ENCODE assay signal across 18 cellular contexts in the genomic region with DNA sequence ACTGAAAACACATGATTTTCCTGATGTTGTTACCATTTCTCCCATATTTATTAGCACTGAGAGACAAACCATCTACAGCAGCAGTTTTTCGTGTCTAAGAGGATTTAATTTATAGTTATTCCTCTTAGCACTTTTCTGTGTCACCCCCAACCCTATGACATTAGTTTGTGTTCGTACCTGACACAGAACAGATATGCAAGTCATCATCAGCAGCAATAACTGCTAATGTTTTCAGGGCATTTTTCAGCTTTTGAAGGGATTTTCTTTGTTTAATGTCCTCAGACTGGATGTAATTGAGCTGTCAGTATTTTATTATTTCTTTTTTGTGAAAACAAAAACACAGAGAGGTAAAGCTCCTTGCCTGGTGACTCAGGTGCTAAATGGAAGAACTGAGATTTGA.
A peak's percentile ranks its signal among the peaks of the same experiment; 100 is the strongest.
DNase-seq lines count a peak whose midpoint lies in the region; ATAC-seq and TF ChIP-seq lines count a peak whose summit lies in the region.
"Had no signal": no experiment of that assay in that cellular context is flagged by ENCODE, and none has a peak within 500 bp of the region (broad histone marks: within the 10 kb centered on the region; RNA-seq: fewer than 3 reads in every experiment).

No MANE protein-coding gene starts in this region.

- H3K9me3 ChIP-seq in IMR-90 (ENCODE audit: control insufficient read depth, insufficient read depth, low read length), result no peaks in the 10 kb centered on the region

- CTCF ChIA-PET in IMR-90 (lab: Yijun Ruan, JAX), result no interaction called here

- H2BK5ac ChIP-seq in IMR-90 (ENCODE audit: low read depth, low read length, poor library complexity, severe bottlenecking), result no peak overlapping the region

- H3K27me3 ChIP-seq in IMR-90 (ENCODE audit: control insufficient read depth, insufficient read depth, low read length), result no peaks in the 10 kb centered on the region

- H3K4me3 ChIP-seq in IMR-90 (ENCODE audit: insufficient read depth, low read depth, low read length), result no peak overlapping the region
- H3K4me3 ChIP-seq: GM23248 had no signal

- peak overlapping the region; percentile 37 for H3K27ac Mint-ChIP-seq in activated T-cell treated with anti-CD3 and anti-CD28 coated beads, Interleukin-2, amount 50 U/mL, for 24 hours
- no peak overlapping the region for H3K27ac Mint-ChIP-seq in activated T-cell treated with anti-CD3 and anti-CD28 coated beads, Interleukin-2, amount 50 U/mL, for 72 hours
- H3K27ac Mint-ChIP-seq in natural killer cell, result peak overlapping the region; percentile 1 to 76

- TF ChIP-seq RAD21 in IMR-90 (IDR thresholded peaks at IDR 0.05; ENCODE audit: low read length), result no peak

- ATAC-seq in activated T-cell treated with anti-CD3 and anti-CD28 coated beads, Interleukin-2, amount 50 U/mL, for 72 hours (replicated peaks in 1 of 2), result no peak
- ATAC-seq in IMR-90 (ENCODE audit: low read depth), result no peak
- no peak for ATAC-seq in natural killer cell

- no TSS peak for BruUV-seq in IMR-90 (replicated peaks; lab: Mats Ljungman, UMichigan)

- peaks cover 12% of the 10 kb centered on the region for H3K36me3 ChIP-seq in IMR-90 (ENCODE audit: control insufficient read depth, insufficient read depth, low read length)

- no CpG with 5 or more reads among the region's 2 CpGs for WGBS in IMR-90 (ENCODE audit: extremely low coverage in 2 of 2, insufficient read length in 1 of 2), 2 experiments

- H3K9me1 ChIP-seq in IMR-90 (ENCODE audit: insufficient read depth, low read length), result 0 out of 2 replicates have a peak, but pooled peaks cover 3% of the 10 kb centered on the region

- no peaks in the 10 kb centered on the region for H3K9me3 Mint-ChIP-seq in activated T-cell treated with anti-CD3 and anti-CD28 coated beads, Interleukin-2, amount 50 U/mL, for 24 hours
- H3K9me3 Mint-ChIP-seq in activated T-cell treated with anti-CD3 and anti-CD28 coated beads, Interleukin-2, amount 50 U/mL, for 72 hours, result peaks cover 2% of the 10 kb centered on the region in 2 donors
- no peaks in the 10 kb centered on the region for H3K9me3 Mint-ChIP-seq in natural killer cell
- H3K9me3 Mint-ChIP-seq: CD4-positive, alpha-beta memory T cell had no signal

- no peak overlapping the region for H4K5ac ChIP-seq in IMR-90 (ENCODE audit: low read depth, low read length)

- dilution Hi-C loops in IMR-90 (cut with HindIII; ENCODE audit: low sequenced_read_pairs, unreplicated experiment), result no loop called here

- peaks cover 69% of the 10 kb centered on the region for H3K36me3 Mint-ChIP-seq in activated T-cell treated with anti-CD3 and anti-CD28 coated beads, Interleukin-2, amount 50 U/mL, for 24 hours (ENCODE audit: low read depth)
- H3K36me3 Mint-ChIP-seq in activated T-cell treated with anti-CD3 and anti-CD28 coated beads, Interleukin-2, amount 50 U/mL, for 72 hours (ENCODE audit: insufficient read depth in 2 of 2), result peaks cover 6 to 19% of the 10 kb centered on the region in 2 donors
- H3K36me3 Mint-ChIP-seq in natural killer cell, result peaks cover 42% of the 10 kb centered on the region

- H3K23ac ChIP-seq in IMR-90 (ENCODE audit: low read depth, low read length), result no peak overlapping the region

- H4K20me1 ChIP-seq in IMR-90 (ENCODE audit: insufficient read depth, low read length), result no peaks in the 10 kb centered on the region

- no peak overlapping the region for H4K91ac ChIP-seq in IMR-90 (ENCODE audit: insufficient read depth, low read depth, low read length)

- intact Hi-C loops in IMR-90 (cut with micrococcal nuclease), result loop anchor here (10.0 kb wide), 1 partner anchor 446 kb away; no protein-coding TSS in a partner anchor
- intact Hi-C loops in natural killer cell (cut with micrococcal nuclease), result no loop called here

- TF ChIP-seq CTCF in IMR-90 (conservative IDR thresholded peaks at IDR 0.05; ENCODE audit: low read depth, low read length), result no peak
- no peak for TF ChIP-seq CTCF in natural killer cell (IDR thresholded peaks at IDR 0.05)
- no peak for TF ChIP-seq CTCF in GM13977 (IDR thresholded peaks at IDR 0.05; ENCODE audit: extremely low read depth, insufficient read depth, missing control alignments)

- no peak for DNase-seq in activated T-cell treated with anti-CD3 and anti-CD28 coated beads, Interleukin-2, amount 50 U/mL, for 24 hours
- DNase-seq in activated T-cell treated with anti-CD3 and anti-CD28 coated beads, Interleukin-2, amount 50 U/mL, for 72 hours, result no peak
- DNase-seq in IMR-90 (no peak), natural killer cell (no peak), GM13977 (ENCODE audit: low spot score) (no peak), NCI-H2196 treated with DMSO at 0.1 percent for 48 hours (lab: John Stamatoyannopoulos, UW; ENCODE audit: unreplicated experiment) (no peak), NCI-H1417 treated with DMSO at 0.1 percent for 48 hours (lab: John Stamatoyannopoulos, UW) (no peak)
- DNase-seq: 8988T; C1 segment of cervical spinal cord; Calu3; CD4-positive, alpha-beta memory T cell; COR-L47; DMS53; DMS79 treated with DMSO at 0.1 percent for 48 hours; GF-D8; GM23248; H7; HCEC 1CT had no signal

- H2BK20ac ChIP-seq in IMR-90 (ENCODE audit: low read depth, low read length), result no peak overlapping the region

- H3K4ac ChIP-seq in IMR-90 (ENCODE audit: low read depth, low read length), result no peak overlapping the region

- in situ Hi-C loops in IMR-90 (cut with MboI; ENCODE audit: low sequenced_read_pairs), result no loop called here
- in situ Hi-C loops in GM13977 (cut with MboI; ENCODE audit: low pct_unique_long_range_greater_than_20kb, low sequenced_read_pairs, unreplicated experiment), result no loop called here

- no peak overlapping the region for H3K18ac ChIP-seq in IMR-90 (ENCODE audit: low read depth, low read length)

- TF ChIP-seq POLR2A in IMR-90 (IDR thresholded peaks at IDR 0.05; ENCODE audit: low read depth, low read length), result no peak

- no peak overlapping the region for H2AK5ac ChIP-seq in IMR-90 (ENCODE audit: low read depth, low read length)

- no peak overlapping the region for H3K9ac ChIP-seq in IMR-90 (ENCODE audit: low read depth, low read length)
- H3K9ac ChIP-seq: GM23248 had no signal

- H3K4me3 Mint-ChIP-seq in activated T-cell treated with anti-CD3 and anti-CD28 coated beads, Interleukin-2, amount 50 U/mL, for 24 hours, result no peak overlapping the region
- H3K4me3 Mint-ChIP-seq in activated T-cell treated with anti-CD3 and anti-CD28 coated beads, Interleukin-2, amount 50 U/mL, for 72 hours, result no peak overlapping the region
- H3K4me3 Mint-ChIP-seq in natural killer cell, result no peak overlapping the region
- H3K4me3 Mint-ChIP-seq: CD4-positive, alpha-beta memory T cell had no signal

- no peaks in the 10 kb centered on the region for H3K4me1 ChIP-seq in IMR-90 (ENCODE audit: control insufficient read depth, insufficient read depth, low read length)

- POLR2A ChIA-PET in IMR-90 (lab: Charles Lee; ENCODE audit: unreplicated experiment), result no interaction called here

- H3K4me2 ChIP-seq in IMR-90 (ENCODE audit: low read depth, low read length), result no peak overlapping the region

- H3K27me3 Mint-ChIP-seq in activated T-cell treated with anti-CD3 and anti-CD28 coated beads, Interleukin-2, amount 50 U/mL, for 24 hours, result no peaks in the 10 kb centered on the region
- H3K27me3 Mint-ChIP-seq in activated T-cell treated with anti-CD3 and anti-CD28 coated beads, Interleukin-2, amount 50 U/mL, for 72 hours (ENCODE audit: low read depth), result no peaks in the 10 kb centered on the region
- H3K27me3 Mint-ChIP-seq in natural killer cell (ENCODE audit: low read depth in 2 of 2), result no peaks in the 10 kb centered on the region
- H3K27me3 Mint-ChIP-seq: CD4-positive, alpha-beta memory T cell had no signal

- H3K27ac ChIP-seq in IMR-90 (ENCODE audit: insufficient read depth, low read length), result no peak overlapping the region
- H3K27ac ChIP-seq: GM23248 had no signal

- H3K79me1 ChIP-seq in IMR-90 (ENCODE audit: low read depth in 1 of 2, low read length in 2 of 2), result no peaks in the 10 kb centered on the region

- H2AK9ac ChIP-seq in IMR-90 (replicated peaks; ENCODE audit: low read depth, low read length, poor library complexity), result no peak overlapping the region

- H2BK15ac ChIP-seq in IMR-90 (ENCODE audit: low read depth, low read length), result no peak overlapping the region

- no peak overlapping the region for H3K56ac ChIP-seq in IMR-90 (ENCODE audit: extremely low read depth, insufficient read depth, low read length)

- H3K14ac ChIP-seq in IMR-90 (replicated peaks; ENCODE audit: low read depth, low read length), result no peak overlapping the region

- H2BK120ac ChIP-seq in IMR-90 (ENCODE audit: low read depth, low read length), result no peak overlapping the region

- H3K4me1 Mint-ChIP-seq in activated T-cell treated with anti-CD3 and anti-CD28 coated beads, Interleukin-2, amount 50 U/mL, for 24 hours (ENCODE audit: low read depth), result peaks cover 10% of the 10 kb centered on the region
- peaks cover 5% of the 10 kb centered on the region for H3K4me1 Mint-ChIP-seq in activated T-cell treated with anti-CD3 and anti-CD28 coated beads, Interleukin-2, amount 50 U/mL, for 72 hours (ENCODE audit: low read depth)
- peaks cover 5 to 13% of the 10 kb centered on the region in 2 donors for H3K4me1 Mint-ChIP-seq in natural killer cell

- no peak overlapping the region for H2AFZ ChIP-seq in IMR-90 (replicated peaks; ENCODE audit: low read length, poor library complexity)
- H2AFZ ChIP-seq: GM23248 had no signal

- no peak overlapping the region for H4K8ac ChIP-seq in IMR-90 (ENCODE audit: low read depth in 2 of 2, low read length in 2 of 2)

TF ChIP-seq in IMR-90, 13 proteins besides CTCF, POLR2A, EP300 and RAD21:
- TF ChIP-seq CEBPB (IDR thresholded peaks at IDR 0.05; ENCODE audit: low read depth, low read length) (no peak), NFE2L2 (IDR thresholded peaks at IDR 0.05; ENCODE audit: low read depth, low read length) (peak; percentile 4; the same call in 1 of the 2 replicates)
